Comparison of ENCODE assay signal across 7 cellular contexts in genomic region chr4:160956875-160957274, GRCh38.
"Had no signal": no experiment of that assay in that cellular context is flagged by ENCODE, and none has a peak within 500 bp of the region (broad histone marks: within the 10 kb centered on the region; RNA-seq: fewer than 3 reads in every experiment).

No MANE protein-coding gene starts in this region.

- H2AFZ ChIP-seq: GM23248 had no signal

- H3K27ac Mint-ChIP-seq: HFFc6 had no signal

- DNase-seq: GM23248, GOT3, H7, HFFc6, IMR-90 had no signal

- H3K9me3 ChIP-seq: HAP-1 had no signal

- H3K9ac ChIP-seq: GM23248 had no signal

- H3K4me3 Mint-ChIP-seq: HFFc6 had no signal

- H3K4me1 ChIP-seq: HAP-1 had no signal

- H3K27ac ChIP-seq: GM23248 had no signal

- H3K36me3 ChIP-seq: HAP-1 had no signal

- H3K4me3 ChIP-seq: GM23248, HAP-1 had no signal

- ATAC-seq: HCT116 had no signal
